In genomic region chr16:69465083-69465721, GRCh38 we compare ENCODE assay signal across 1 cellular context.
TF ChIP-seq lines count a peak whose summit lies in the region.

No MANE protein-coding gene starts in this region.

TF ChIP-seq in HepG2, 621 proteins besides CTCF, POLR2A, EP300 and RAD21 (continued from another document and continues in another):
- TF ChIP-seq, protein P1, sequence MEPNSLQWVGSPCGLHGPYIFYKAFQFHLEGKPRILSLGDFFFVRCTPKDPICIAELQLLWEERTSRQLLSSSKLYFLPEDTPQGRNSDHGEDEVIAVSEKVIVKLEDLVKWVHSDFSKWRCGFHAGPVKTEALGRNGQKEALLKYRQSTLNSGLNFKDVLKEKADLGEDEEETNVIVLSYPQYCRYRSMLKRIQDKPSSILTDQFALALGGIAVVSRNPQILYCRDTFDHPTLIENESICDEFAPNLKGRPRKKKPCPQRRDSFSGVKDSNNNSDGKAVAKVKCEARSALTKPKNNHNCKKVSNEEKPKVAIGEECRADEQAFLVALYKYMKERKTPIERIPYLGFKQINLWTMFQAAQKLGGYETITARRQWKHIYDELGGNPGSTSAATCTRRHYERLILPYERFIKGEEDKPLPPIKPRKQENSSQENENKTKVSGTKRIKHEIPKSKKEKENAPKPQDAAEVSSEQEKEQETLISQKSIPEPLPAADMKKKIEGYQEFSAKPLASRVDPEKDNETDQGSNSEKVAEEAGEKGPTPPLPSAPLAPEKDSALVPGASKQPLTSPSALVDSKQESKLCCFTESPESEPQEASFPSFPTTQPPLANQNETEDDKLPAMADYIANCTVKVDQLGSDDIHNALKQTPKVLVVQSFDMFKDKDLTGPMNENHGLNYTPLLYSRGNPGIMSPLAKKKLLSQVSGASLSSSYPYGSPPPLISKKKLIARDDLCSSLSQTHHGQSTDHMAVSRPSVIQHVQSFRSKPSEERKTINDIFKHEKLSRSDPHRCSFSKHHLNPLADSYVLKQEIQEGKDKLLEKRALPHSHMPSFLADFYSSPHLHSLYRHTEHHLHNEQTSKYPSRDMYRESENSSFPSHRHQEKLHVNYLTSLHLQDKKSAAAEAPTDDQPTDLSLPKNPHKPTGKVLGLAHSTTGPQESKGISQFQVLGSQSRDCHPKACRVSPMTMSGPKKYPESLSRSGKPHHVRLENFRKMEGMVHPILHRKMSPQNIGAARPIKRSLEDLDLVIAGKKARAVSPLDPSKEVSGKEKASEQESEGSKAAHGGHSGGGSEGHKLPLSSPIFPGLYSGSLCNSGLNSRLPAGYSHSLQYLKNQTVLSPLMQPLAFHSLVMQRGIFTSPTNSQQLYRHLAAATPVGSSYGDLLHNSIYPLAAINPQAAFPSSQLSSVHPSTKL (CRISPR knock-in tag; IDR thresholded peaks at IDR 0.05), result no peak; the same call in none of the 2 replicates
- no peak for TF ChIP-seq ZXDC (CRISPR knock-in tag; IDR thresholded peaks at IDR 0.05)
- no peak for TF ChIP-seq KLF13 (CRISPR knock-in tag; IDR thresholded peaks at IDR 0.05)
- TF ChIP-seq GATA4 (IDR thresholded peaks at IDR 0.05; ENCODE audit: borderline replicate concordance, low read depth), result peak; percentile 34; the same call in 1 of the 2 replicates
- no peak for TF ChIP-seq AHDC1 (CRISPR knock-in tag; IDR thresholded peaks at IDR 0.05; ENCODE audit: borderline replicate concordance)
- no peak for TF ChIP-seq NFYB (CRISPR knock-in tag; IDR thresholded peaks at IDR 0.05)
- TF ChIP-seq ZBTB42 (CRISPR knock-in tag; IDR thresholded peaks at IDR 0.05), result no peak
- no peak for TF ChIP-seq ATAD3A (CRISPR knock-in tag; IDR thresholded peaks at IDR 0.05)
- no peak for TF ChIP-seq RARG (CRISPR knock-in tag; IDR thresholded peaks at IDR 0.05; ENCODE audit: low read depth)
- TF ChIP-seq HES4 (CRISPR knock-in tag; IDR thresholded peaks at IDR 0.05; ENCODE audit: borderline replicate concordance), result no peak
- TF ChIP-seq BORCS8-MEF2B (CRISPR knock-in tag; IDR thresholded peaks at IDR 0.05), result no peak
- TF ChIP-seq ZNF281 (CRISPR knock-in tag; IDR thresholded peaks at IDR 0.05; ENCODE audit: borderline replicate concordance), result no peak
- no peak for TF ChIP-seq ZNF557 (CRISPR knock-in tag; IDR thresholded peaks at IDR 0.05)
- TF ChIP-seq RFX5 (IDR thresholded peaks at IDR 0.05; ENCODE audit: low read depth, low read length), result no peak
- TF ChIP-seq ZNF713 (CRISPR knock-in tag; IDR thresholded peaks at IDR 0.05), result no peak
- TF ChIP-seq PCBP2 (optimal IDR thresholded peaks at IDR 0.05; ENCODE audit: low read depth, low read length, poor library complexity, severe bottlenecking), result no peak
- no peak for TF ChIP-seq AHR (CRISPR knock-in tag; IDR thresholded peaks at IDR 0.05)
- no peak for TF ChIP-seq ZNF10 (CRISPR knock-in tag; IDR thresholded peaks at IDR 0.05; ENCODE audit: borderline replicate concordance, low read depth)
- no peak for TF ChIP-seq ZNF274 (CRISPR knock-in tag; IDR thresholded peaks at IDR 0.05)
- no peak for TF ChIP-seq TEF (CRISPR knock-in tag; IDR thresholded peaks at IDR 0.05)
- TF ChIP-seq CEBPB (IDR thresholded peaks at IDR 0.05; ENCODE audit: borderline replicate concordance, low read depth, low read length), result peak; percentile 28; the same call in 1 of the 2 replicates
- TF ChIP-seq ZNF577 (CRISPR knock-in tag; IDR thresholded peaks at IDR 0.05; ENCODE audit: borderline replicate concordance, low read depth), result no peak
- TF ChIP-seq CCDC6 (CRISPR knock-in tag; IDR thresholded peaks at IDR 0.05), result 0 out of 2 replicates have a peak, but pooled peaks have one; percentile 61
- TF ChIP-seq MIXL1 (CRISPR knock-in tag; IDR thresholded peaks at IDR 0.05), result no peak
- TF ChIP-seq DMTF1 (CRISPR knock-in tag; IDR thresholded peaks at IDR 0.05), result no peak
- TF ChIP-seq HNF4A (CRISPR knock-in tag; IDR thresholded peaks at IDR 0.05), result peak; percentile 30; the same call in 1 of the 2 replicates
- TF ChIP-seq HNRNPH1 (optimal IDR thresholded peaks at IDR 0.05; ENCODE audit: low read depth, low read length), result no peak
- TF ChIP-seq, protein P2, sequence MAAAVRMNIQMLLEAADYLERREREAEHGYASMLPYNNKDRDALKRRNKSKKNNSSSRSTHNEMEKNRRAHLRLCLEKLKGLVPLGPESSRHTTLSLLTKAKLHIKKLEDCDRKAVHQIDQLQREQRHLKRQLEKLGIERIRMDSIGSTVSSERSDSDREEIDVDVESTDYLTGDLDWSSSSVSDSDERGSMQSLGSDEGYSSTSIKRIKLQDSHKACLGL (CRISPR knock-in tag; IDR thresholded peaks at IDR 0.05), result no peak
- peak; percentile 13; the same call in 1 of the 2 replicates for TF ChIP-seq SAP130 (CRISPR knock-in tag; IDR thresholded peaks at IDR 0.05; ENCODE audit: low read depth)
- no peak for TF ChIP-seq ZNF7 (CRISPR knock-in tag; IDR thresholded peaks at IDR 0.05)
- peak; percentile 43; the same call in 1 of the 2 replicates for TF ChIP-seq KDM2A (CRISPR knock-in tag; IDR thresholded peaks at IDR 0.05; ENCODE audit: borderline replicate concordance, low read depth)
- no peak for TF ChIP-seq ZSCAN29 (CRISPR knock-in tag; conservative IDR thresholded peaks at IDR 0.05)
- TF ChIP-seq, protein P3, sequence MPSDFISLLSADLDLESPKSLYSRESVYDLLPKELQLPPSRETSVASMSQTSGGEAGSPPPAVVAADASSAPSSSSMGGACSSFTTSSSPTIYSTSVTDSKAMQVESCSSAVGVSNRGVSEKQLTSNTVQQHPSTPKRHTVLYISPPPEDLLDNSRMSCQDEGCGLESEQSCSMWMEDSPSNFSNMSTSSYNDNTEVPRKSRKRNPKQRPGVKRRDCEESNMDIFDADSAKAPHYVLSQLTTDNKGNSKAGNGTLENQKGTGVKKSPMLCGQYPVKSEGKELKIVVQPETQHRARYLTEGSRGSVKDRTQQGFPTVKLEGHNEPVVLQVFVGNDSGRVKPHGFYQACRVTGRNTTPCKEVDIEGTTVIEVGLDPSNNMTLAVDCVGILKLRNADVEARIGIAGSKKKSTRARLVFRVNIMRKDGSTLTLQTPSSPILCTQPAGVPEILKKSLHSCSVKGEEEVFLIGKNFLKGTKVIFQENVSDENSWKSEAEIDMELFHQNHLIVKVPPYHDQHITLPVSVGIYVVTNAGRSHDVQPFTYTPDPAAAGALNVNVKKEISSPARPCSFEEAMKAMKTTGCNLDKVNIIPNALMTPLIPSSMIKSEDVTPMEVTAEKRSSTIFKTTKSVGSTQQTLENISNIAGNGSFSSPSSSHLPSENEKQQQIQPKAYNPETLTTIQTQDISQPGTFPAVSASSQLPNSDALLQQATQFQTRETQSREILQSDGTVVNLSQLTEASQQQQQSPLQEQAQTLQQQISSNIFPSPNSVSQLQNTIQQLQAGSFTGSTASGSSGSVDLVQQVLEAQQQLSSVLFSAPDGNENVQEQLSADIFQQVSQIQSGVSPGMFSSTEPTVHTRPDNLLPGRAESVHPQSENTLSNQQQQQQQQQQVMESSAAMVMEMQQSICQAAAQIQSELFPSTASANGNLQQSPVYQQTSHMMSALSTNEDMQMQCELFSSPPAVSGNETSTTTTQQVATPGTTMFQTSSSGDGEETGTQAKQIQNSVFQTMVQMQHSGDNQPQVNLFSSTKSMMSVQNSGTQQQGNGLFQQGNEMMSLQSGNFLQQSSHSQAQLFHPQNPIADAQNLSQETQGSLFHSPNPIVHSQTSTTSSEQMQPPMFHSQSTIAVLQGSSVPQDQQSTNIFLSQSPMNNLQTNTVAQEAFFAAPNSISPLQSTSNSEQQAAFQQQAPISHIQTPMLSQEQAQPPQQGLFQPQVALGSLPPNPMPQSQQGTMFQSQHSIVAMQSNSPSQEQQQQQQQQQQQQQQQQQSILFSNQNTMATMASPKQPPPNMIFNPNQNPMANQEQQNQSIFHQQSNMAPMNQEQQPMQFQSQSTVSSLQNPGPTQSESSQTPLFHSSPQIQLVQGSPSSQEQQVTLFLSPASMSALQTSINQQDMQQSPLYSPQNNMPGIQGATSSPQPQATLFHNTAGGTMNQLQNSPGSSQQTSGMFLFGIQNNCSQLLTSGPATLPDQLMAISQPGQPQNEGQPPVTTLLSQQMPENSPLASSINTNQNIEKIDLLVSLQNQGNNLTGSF (CRISPR knock-in tag; IDR thresholded peaks at IDR 0.05), result no peak
